In the genomic region with DNA sequence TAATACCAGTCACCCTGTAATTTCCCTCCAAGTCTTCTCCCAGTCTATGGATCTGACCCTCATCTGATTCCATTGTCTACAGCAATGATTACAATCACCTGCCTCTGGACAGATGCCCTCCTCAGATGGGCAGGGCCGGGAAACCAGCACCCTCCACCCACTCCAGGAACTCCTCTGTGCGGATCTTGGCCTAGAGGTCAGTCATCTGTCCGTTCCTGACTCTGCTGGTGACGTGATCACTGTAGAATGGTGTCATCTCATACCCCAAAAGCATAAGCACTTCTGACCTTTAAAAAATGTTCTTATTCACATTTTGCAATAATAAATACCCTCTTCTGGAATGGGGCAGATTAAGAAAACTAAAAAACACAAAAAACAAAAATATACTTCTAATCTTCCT, we compare ENCODE assay signal across 21 cellular contexts. TPM values are rescaled to one million over a fixed set of nuclear protein-coding genes. Genes with fewer than 3 reads are reported as not detected.
A peak's percentile ranks its signal among the peaks of the same experiment; 100 is the strongest.
DNase-seq lines count a peak whose midpoint lies in the region; TF ChIP-seq lines count a peak whose summit lies in the region.
"Had no signal": no experiment of that assay in that cellular context is flagged by ENCODE, and none has a peak within 500 bp of the region (broad histone marks: within the 10 kb centered on the region; RNA-seq: fewer than 3 reads in every experiment).

No MANE protein-coding gene starts in this region.

- H3K4me3 Mint-ChIP-seq in CD14-positive monocyte (peak overlapping the region in 1 of 2 donors; percentile 28), nephron progenitor cell (no peak overlapping the region)
- H3K4me3 Mint-ChIP-seq: activated CD8-positive, alpha-beta T cell treated with anti-CD3 and anti-CD28 coated beads for 36 hours; H9 had no signal

- intact Hi-C loops in CD14-positive monocyte (cut with micrococcal nuclease): no loop called here

- H3K4me1 Mint-ChIP-seq in CD14-positive monocyte: peaks cover 18% of the 10 kb centered on the region
- peaks cover 22% of the 10 kb centered on the region for H3K4me1 Mint-ChIP-seq in nephron progenitor cell
- H3K4me1 Mint-ChIP-seq: H9 had no signal

- DNase-seq in CD14-positive monocyte (ENCODE audit: low spot score) (no peak), NCI-H460 (ENCODE audit: extremely low read depth, low read depth) (peak; percentile 61), dermis blood vessel endothelial cell (peak; percentile 22), nephron progenitor cell (no peak), NCI-H2171 (lab: John Stamatoyannopoulos, UW) (no peak), GM13976 (ENCODE audit: low spot score) (no peak), medulla oblongata (ENCODE audit: extremely low spot score) (no peak)
- DNase-seq in activated T-cell treated with anti-CD3 and anti-CD28 coated beads, Interleukin-2, amount 50 U/mL, for 1 hour: no peak
- DNase-seq: activated CD8-positive, alpha-beta T cell treated with anti-CD3 and anti-CD28 coated beads for 36 hours; activated effector memory CD4-positive, alpha-beta T cell treated with Interleukin-2 at 50 U/mL for 16 hours; COR-L47; DMS79 treated with DMSO at 0.1 percent for 48 hours; effector memory CD4-positive, alpha-beta T cell; H9; MG63; NCI-H1436; NCI-H2107; NCI-H510A; NK-92 treated with Interleukin-12 subunit alpha and Interleukin-12 subunit beta, amount 100 ng/mL, for 24 hours; Peyer's patch; stimulated activated CD4-positive, alpha-beta T cell treated with anti-CD3 and anti-CD28 coated beads, Interleukin-2, amount 100 ng/mL, for 24 hours had no signal

- H3K27me3 Mint-ChIP-seq in CD14-positive monocyte (ENCODE audit: low read depth in 3 of 3) (peaks cover 0 to 2% (median 0%) of the 10 kb centered on the region in 3 donors), nephron progenitor cell (ENCODE audit: low read depth, poor library complexity) (peaks cover 5% of the 10 kb centered on the region)
- H3K27me3 Mint-ChIP-seq: activated CD8-positive, alpha-beta T cell treated with anti-CD3 and anti-CD28 coated beads for 36 hours had no signal

- H3K27ac Mint-ChIP-seq in CD14-positive monocyte (peak overlapping the region in 6 of 7 donors; percentile 63 to 94 (median 87)), nephron progenitor cell (peak overlapping the region; percentile 24)
- H3K27ac Mint-ChIP-seq: activated CD8-positive, alpha-beta T cell treated with anti-CD3 and anti-CD28 coated beads for 36 hours; H9 had no signal

- no peak for TF ChIP-seq CTCF in CD14-positive monocyte (IDR thresholded peaks at IDR 0.05)
- no peak for TF ChIP-seq CTCF in nephron progenitor cell (IDR thresholded peaks at IDR 0.05)
- TF ChIP-seq CTCF in GM13976 (IDR thresholded peaks at IDR 0.05; ENCODE audit: borderline replicate concordance, control extremely low read depth, extremely low read depth, insufficient read depth, missing control alignments): no peak

- H3K36me3 Mint-ChIP-seq in CD14-positive monocyte: peaks cover 0 to 4% of the 10 kb centered on the region in 2 donors
- no peaks in the 10 kb centered on the region for H3K36me3 Mint-ChIP-seq in nephron progenitor cell (ENCODE audit: low read depth)

- H3K9me3 Mint-ChIP-seq in CD14-positive monocyte (peaks cover 0 to 3% (median 0%) of the 10 kb centered on the region in 7 donors), nephron progenitor cell (no peaks in the 10 kb centered on the region)
- H3K9me3 Mint-ChIP-seq: activated CD8-positive, alpha-beta T cell treated with anti-CD3 and anti-CD28 coated beads for 36 hours; H9 had no signal

- in situ Hi-C loops in GM13976 (cut with MboI; ENCODE audit: low sequenced_read_pairs, unreplicated experiment): no loop called here

RNA-seq across cellular contexts. Expression of a gene that starts 29.5 kb away (rescaled TPM):
- polyA plus RNA-seq in CD14-positive monocyte: 100 to 1,000 TPM; 202 to 221 TPM
- total RNA-seq in NCI-H460 (2014; rRNA removed; shearing (Covaris generic)): 1,294 and 1,408 TPM in 2 replicates
- polyA plus RNA-seq in NCI-H460 (2014; cell fraction: nucleus; rRNA removed): 219 and 338 TPM in 2 replicates
- 510 and 784 TPM in 2 replicates for total RNA-seq in dermis blood vessel endothelial cell

Comparison
In these comparisons a context has a peak if more than half of its experiments do, and no peak if none do; other contexts are left out.
1. DNase-seq: peak in NCI-H460 (single experiment) and dermis blood vessel endothelial cell (single experiment); none in CD14-positive monocyte (single experiment), nephron progenitor cell (single experiment), activated T-cell treated with anti-CD3 and anti-CD28 coated beads, Interleukin-2, amount 50 U/mL, for 1 hour (single experiment), NCI-H2171 (single experiment), GM13976 (single experiment) and medulla oblongata (single experiment).